8 cellular contexts compared by ENCODE assay signal in genomic region chr11:65611028-65611757, GRCh38. TPM values are rescaled to one million over a fixed set of nuclear protein-coding genes. Genes with fewer than 3 reads are reported as not detected.
DNase-seq lines count a peak whose midpoint lies in the region; ATAC-seq and TF ChIP-seq lines count a peak whose summit lies in the region.

No MANE protein-coding gene starts in this region.

- no peak for ATAC-seq in CD4-positive, alpha-beta T cell (ENCODE audit: poor library complexity)
- no peak for ATAC-seq in HG03354 (IDR thresholded peaks at IDR 0.05; ENCODE audit: poor library complexity, severe bottlenecking, unreplicated experiment)
- no peak for ATAC-seq in HG02852 (IDR thresholded peaks at IDR 0.05; ENCODE audit: unreplicated experiment)
- no peak for ATAC-seq in HG03097 (IDR thresholded peaks at IDR 0.05; ENCODE audit: low FRiP score, unreplicated experiment)

- H3K9me3 Mint-ChIP-seq in CD4-positive, alpha-beta T cell, result no peaks in the 10 kb centered on the region

- TF ChIP-seq POLR2A in esophagus squamous epithelium (IDR thresholded peaks at IDR 0.05), result no peak

- peaks cover 43% of the 10 kb centered on the region for H3K4me1 Mint-ChIP-seq in CD4-positive, alpha-beta T cell (ENCODE audit: low read depth)

- H3K4me3 Mint-ChIP-seq in CD4-positive, alpha-beta T cell, result peak overlapping the region; percentile 60

- WGBS in esophagus squamous epithelium, 2 donors, result 29 to 60% methylated on average over 2 to 7 of the region's 10 CpGs

- TF ChIP-seq CTCF in CD4-positive, alpha-beta T cell (IDR thresholded peaks at IDR 0.05), result no peak
- no peak for TF ChIP-seq CTCF in esophagus squamous epithelium (IDR thresholded peaks at IDR 0.05)
- TF ChIP-seq CTCF in neutrophil (IDR thresholded peaks at IDR 0.05), result peak; percentile 10

- H3K36me3 ChIP-seq in esophagus squamous epithelium, result peaks cover 0 to 64% (median 0%) of the 10 kb centered on the region in 3 donors
- H3K36me3 ChIP-seq in neutrophil, result peaks cover 57% of the 10 kb centered on the region

- intact Hi-C loops in CD4-positive, alpha-beta T cell (cut with DNase I, micrococcal nuclease), result no loop called here
- intact Hi-C loops in esophagus squamous epithelium (cut with DNase I), result loop anchor here (10.0 kb wide), 1 partner anchor 66 kb away; no protein-coding TSS in a partner anchor

- peak overlapping the region; percentile 94 for H3K27ac ChIP-seq in CD4-positive, alpha-beta T cell (ENCODE audit: low read depth, low read length)
- H3K27ac ChIP-seq in esophagus squamous epithelium, result peak overlapping the region; percentile 96 to 98 (median 98)
- H3K27ac ChIP-seq in neutrophil, result peak overlapping the region; percentile 98

- H3K4me1 ChIP-seq in esophagus squamous epithelium (peaks cover 49 to 76% (median 50%) of the 10 kb centered on the region in 3 donors), neutrophil (ENCODE audit: control insufficient read depth in 1 of 2, insufficient read depth in 1 of 2, low read depth in 1 of 2, low read length in 1 of 2) (peaks cover 51 to 60% of the 10 kb centered on the region in 2 experiments)

- H3K36me3 Mint-ChIP-seq in CD4-positive, alpha-beta T cell (ENCODE audit: low read depth), result peaks cover 71% of the 10 kb centered on the region

- no peaks in the 10 kb centered on the region for H3K27me3 Mint-ChIP-seq in CD4-positive, alpha-beta T cell

- no peaks in the 10 kb centered on the region for H3K27me3 ChIP-seq in CD4-positive, alpha-beta T cell (ENCODE audit: control insufficient read depth, insufficient read depth, low read length)
- no peaks in the 10 kb centered on the region for H3K27me3 ChIP-seq in esophagus squamous epithelium
- no peaks in the 10 kb centered on the region for H3K27me3 ChIP-seq in neutrophil

- H3K4me3 ChIP-seq in esophagus squamous epithelium, result peak overlapping the region in 3 of 4 donors; percentile 70 to 99 (median 81)
- H3K4me3 ChIP-seq in neutrophil (ENCODE audit: low read depth in 1 of 2, low read length in 1 of 2), result peak overlapping the region; percentile 88 to 96

- no peak for DNase-seq in CD4-positive, alpha-beta T cell
- DNase-seq in SKM-1 (lab: John Stamatoyannopoulos, UW; ENCODE audit: unreplicated experiment), result peak; percentile 81
- DNase-seq in esophagus squamous epithelium (lab: John Stamatoyannopoulos, UW), result no peak
- DNase-seq in retina, result no peak

- CTCF ChIA-PET in CD4-positive, alpha-beta T cell (lab: Charles Lee), result no interaction called here

- POLR2A ChIA-PET in CD4-positive, alpha-beta T cell (lab: Charles Lee), result interaction anchor here (4.3 kb wide), 1 partner anchor 113 kb away, joined by 46 read pairs; the partner anchor contains the start of gene MALAT1

- no peaks in the 10 kb centered on the region for H3K9me3 ChIP-seq in CD4-positive, alpha-beta T cell (ENCODE audit: control insufficient read depth, low read length)
- H3K9me3 ChIP-seq in esophagus squamous epithelium (no peaks in the 10 kb centered on the region), neutrophil (no peaks in the 10 kb centered on the region)

- H3K27ac Mint-ChIP-seq in CD4-positive, alpha-beta T cell, result peak overlapping the region; percentile 93

RNA-seq across cellular contexts. Expression of gene MAP3K11, which starts 2.8 kb away (rescaled TPM):
- total RNA-seq in CD4-positive, alpha-beta T cell, result 10 to 100 TPM; 45.2 to 45.8 TPM
- 10 to 100 TPM; 27.5 to 33.0 (median 30.4) TPM for total RNA-seq in esophagus squamous epithelium

RNA-seq across cellular contexts. Expression of gene PCNX3, which starts 4.4 kb away (rescaled TPM):
- 10 to 100 TPM; 37.3 to 40.5 TPM for total RNA-seq in CD4-positive, alpha-beta T cell
- total RNA-seq in esophagus squamous epithelium, result 10 to 100 TPM; 24.0 to 40.0 (median 30.9) TPM

RNA-seq across cellular contexts. Expression of gene KCNK7, which starts 15.6 kb away (rescaled TPM):
- total RNA-seq in CD4-positive, alpha-beta T cell, result 1 to 10 TPM; 4.9 to 5.0 TPM
- total RNA-seq in esophagus squamous epithelium, result 10 to 100 TPM in 3 of 4 donors, 1 to 10 TPM in 1; 5.5 to 22.5 (median 15.2) TPM

RNA-seq across cellular contexts. Expression of gene SIPA1, which starts 26.7 kb away (rescaled TPM):
- total RNA-seq in CD4-positive, alpha-beta T cell, result 100 to 1,000 TPM; 272 to 298 TPM
- total RNA-seq in esophagus squamous epithelium, result 10 to 100 TPM in 3 of 4 donors, 1 to 10 TPM in 1; 7.8 to 29.2 (median 27.5) TPM

RNA-seq across cellular contexts. Expression of gene EHBP1L1, which starts 35.3 kb away (rescaled TPM):
- 10 to 100 TPM; 82.6 to 88.5 TPM for total RNA-seq in CD4-positive, alpha-beta T cell
- total RNA-seq in esophagus squamous epithelium, result 100 to 1,000 TPM in 1 of 4 donors, 10 to 100 TPM in 3; 46.5 to 101 (median 87.4) TPM
